In the genomic region with DNA sequence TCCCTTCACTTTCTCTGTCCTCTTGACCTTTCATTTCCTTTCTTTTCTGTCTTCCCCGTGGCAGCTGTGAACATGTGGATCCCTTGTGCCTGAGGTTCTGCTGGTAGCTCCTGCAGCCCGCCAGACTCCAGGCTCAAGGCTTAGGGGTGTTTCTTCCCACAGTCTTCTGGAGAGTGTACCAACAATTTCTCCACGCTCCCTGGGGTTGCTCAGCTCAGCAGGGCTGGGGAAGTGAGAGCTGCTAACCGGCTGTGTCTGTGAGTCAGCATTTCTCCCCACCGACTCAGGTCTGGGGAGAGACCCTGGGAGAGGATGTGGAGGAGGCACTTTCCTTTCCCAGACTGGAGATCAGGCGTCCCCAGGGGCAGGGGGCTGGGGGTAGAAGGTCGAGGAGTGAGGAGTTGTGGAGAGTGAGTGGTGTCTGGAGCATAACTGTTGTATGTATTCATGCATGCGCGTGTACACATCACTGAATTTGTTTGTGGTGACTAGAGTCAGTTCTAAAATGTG, we compare ENCODE assay signal across 8 cellular contexts.
DNase-seq lines count a peak whose midpoint lies in the region; ATAC-seq, FAIRE-seq and TF ChIP-seq lines count a peak whose summit lies in the region.

No MANE protein-coding gene starts in this region.

- H3K36me3 ChIP-seq in body of pancreas (replicated peaks in 1 of 2; ENCODE audit: insufficient read depth in 1 of 2, low read depth in 2 of 2): no peaks in the 10 kb centered on the region

- peaks cover 0 to 4% (median 0%) of the 10 kb centered on the region in 3 donors for H3K9me3 ChIP-seq in body of pancreas

- H3K27me3 ChIP-seq in body of pancreas: no peaks in the 10 kb centered on the region

- intact Hi-C loops in body of pancreas (cut with DNase I): no loop called here

- DNase-seq in GM13976 (ENCODE audit: low spot score): peak; percentile 40
- DNase-seq in MV-4-11 (lab: John Stamatoyannopoulos, UW): peak; percentile 95
- peak in 3 of 4 donors; percentile 15 to 56 (median 15) for DNase-seq in body of pancreas
- peak; percentile 92 for DNase-seq in iris pigment epithelial cell (ENCODE audit: low read depth)
- DNase-seq in stromal cell of bone marrow (ENCODE audit: low read depth): peak; percentile 88
- DNase-seq in NCI-H2196 treated with DMSO at 0.1 percent for 48 hours (lab: John Stamatoyannopoulos, UW; ENCODE audit: unreplicated experiment): no peak
- DNase-seq in GM12892 (ENCODE audit: insufficient read length): no peak
- no peak for DNase-seq in NCI-H128 (lab: John Stamatoyannopoulos, UW; ENCODE audit: unreplicated experiment)

- WGBS in body of pancreas, 2 donors: 30 to 37% methylated on average over 9 of the region's 9 CpGs

- peak; percentile 56 for ATAC-seq in body of pancreas

- no peak overlapping the region for H3K4me3 ChIP-seq in body of pancreas

- H3K27ac ChIP-seq in body of pancreas: no peak overlapping the region

- in situ Hi-C loops in GM13976 (cut with MboI; ENCODE audit: low sequenced_read_pairs, unreplicated experiment): no loop called here

- no peak for TF ChIP-seq POLR2A in body of pancreas (IDR thresholded peaks at IDR 0.05)
- no peak for TF ChIP-seq POLR2A in GM12892 (IDR thresholded peaks at IDR 0.05; ENCODE audit: low read depth, low read length)

- no peaks in the 10 kb centered on the region for H3K4me1 ChIP-seq in body of pancreas

- FAIRE-seq in GM12892 (lab: Jason Lieb, UNC): no peak

- no peak for TF ChIP-seq CTCF in GM13976 (IDR thresholded peaks at IDR 0.05; ENCODE audit: borderline replicate concordance, control extremely low read depth, extremely low read depth, insufficient read depth, missing control alignments)
- TF ChIP-seq CTCF in body of pancreas (IDR thresholded peaks at IDR 0.05): no peak

Comparison
In these comparisons a context has a peak if more than half of its experiments do, and no peak if none do; other contexts are left out.
1. DNase-seq: peak in GM13976 (single experiment), MV-4-11 (single experiment), body of pancreas (3 of 4), iris pigment epithelial cell (single experiment) and stromal cell of bone marrow (single experiment); none in NCI-H2196 treated with DMSO at 0.1 percent for 48 hours (single experiment), GM12892 (single experiment) and NCI-H128 (single experiment).